13 cellular contexts compared by ENCODE assay signal in genomic region chr11:134266841-134267251, GRCh38. TPM values are rescaled to one million over a fixed set of nuclear protein-coding genes. Genes with fewer than 3 reads are reported as not detected.
A peak's percentile ranks its signal among the peaks of the same experiment; 100 is the strongest.
DNase-seq lines count a peak whose midpoint lies in the region; ATAC-seq and TF ChIP-seq lines count a peak whose summit lies in the region.
"Had no signal": no experiment of that assay in that cellular context is flagged by ENCODE, and none has a peak within 500 bp of the region (broad histone marks: within the 10 kb centered on the region; RNA-seq: fewer than 3 reads in every experiment).

No MANE protein-coding gene starts in this region.

- WGBS in prostate gland: 36% methylated on average over 3 of the region's 3 CpGs

- H3K4me2 ChIP-seq in fibroblast of lung (ENCODE audit: extremely low read depth, insufficient read depth, low read length): no peak overlapping the region
- H3K4me2 ChIP-seq: KMS-11 had no signal

- no peak overlapping the region for H3K4me3 ChIP-seq in fibroblast of lung (replicated peaks in 1 of 4; ENCODE audit: control extremely low read depth in 1 of 4, insufficient read depth in 1 of 4, low read depth in 3 of 4, low read length in 4 of 4)
- H3K4me3 ChIP-seq in prostate gland: no peak overlapping the region
- no peak overlapping the region for H3K4me3 ChIP-seq in dorsolateral prefrontal cortex
- H3K4me3 ChIP-seq: testis had no signal

- peaks cover 3% of the 10 kb centered on the region for H3K36me3 ChIP-seq in fibroblast of lung (ENCODE audit: control insufficient read depth, insufficient read depth, low read length)
- H3K36me3 ChIP-seq in prostate gland: no peaks in the 10 kb centered on the region

- H3K9me3 ChIP-seq in fibroblast of lung (ENCODE audit: control insufficient read depth, insufficient read depth, low read depth, low read length) (no peaks in the 10 kb centered on the region), prostate gland (no peaks in the 10 kb centered on the region)
- H3K9me3 ChIP-seq: testis had no signal

- TF ChIP-seq CTCF in fibroblast of lung (conservative IDR thresholded peaks at IDR 0.05 in 1 of 2, IDR thresholded peaks at IDR 0.05 in 1 of 2; ENCODE audit: low read depth in 1 of 2, low read length in 2 of 2): no peak
- no peak for TF ChIP-seq CTCF in prostate gland (IDR thresholded peaks at IDR 0.05)
- TF ChIP-seq CTCF in dorsolateral prefrontal cortex (IDR thresholded peaks at IDR 0.05 in 54 of 56, conservative IDR thresholded peaks at IDR 0.05 in 2 of 56; ENCODE audit: low read depth in 1 of 56, partially characterized antibody in 56 of 56): no peak

- DNase-seq in H4 (ENCODE audit: low spot score): peak; percentile 87
- DNase-seq in RPMI7951 (ENCODE audit: low read depth): peak; percentile 75
- peak; percentile 86 to 88 for DNase-seq in fibroblast of lung (ENCODE audit: low read depth in 2 of 2)
- peak; percentile 71 for DNase-seq in prostate gland (ENCODE audit: low spot score)
- no peak for DNase-seq in dorsolateral prefrontal cortex
- no peak for DNase-seq in cerebellum (ENCODE audit: low spot score)
- DNase-seq: activated naive CD4-positive, alpha-beta T cell treated with Interleukin-2 at 50 U/mL for 16 hours; NCI-H82; testis had no signal

- H3K79me2 ChIP-seq in fibroblast of lung (ENCODE audit: control insufficient read depth, insufficient read depth, low read length): no peaks in the 10 kb centered on the region

- H3K9ac ChIP-seq in fibroblast of lung (ENCODE audit: insufficient read depth, low read length): no peak overlapping the region
- H3K9ac ChIP-seq: KMS-11 had no signal

- no peak for TF ChIP-seq POLR2A in prostate gland (IDR thresholded peaks at IDR 0.05)

- H4K20me1 ChIP-seq in fibroblast of lung (ENCODE audit: control insufficient read depth, extremely low read depth, insufficient read depth, low read length): no peaks in the 10 kb centered on the region

- H3K27me3 ChIP-seq in fibroblast of lung (ENCODE audit: control insufficient read depth, insufficient read depth, low read length) (peaks cover 1% of the 10 kb centered on the region), prostate gland (replicated peaks; ENCODE audit: insufficient read depth) (no peaks in the 10 kb centered on the region), dorsolateral prefrontal cortex (peaks cover 0 to 12% (median 0%) of the 10 kb centered on the region in 45 donors)
- H3K27me3 ChIP-seq: testis had no signal

- H3K4me1 ChIP-seq in fibroblast of lung (ENCODE audit: control insufficient read depth, extremely low read depth, insufficient read depth, low read length) (no peaks in the 10 kb centered on the region), prostate gland (replicated peaks) (peaks cover 12% of the 10 kb centered on the region)
- H3K4me1 ChIP-seq: testis had no signal

- H3K27ac ChIP-seq in fibroblast of lung (ENCODE audit: insufficient read depth, low read length): no peak overlapping the region
- peak overlapping the region; percentile 58 to 59 for H3K27ac ChIP-seq in prostate gland
- H3K27ac ChIP-seq in dorsolateral prefrontal cortex: no peak overlapping the region
- H3K27ac ChIP-seq: KMS-11, testis had no signal

- ATAC-seq in GM21825 (IDR thresholded peaks at IDR 0.05; ENCODE audit: unreplicated experiment) (no peak), HG03139 (IDR thresholded peaks at IDR 0.05; ENCODE audit: unreplicated experiment) (no peak)

- intact Hi-C loops in prostate gland (cut with DNase I) (no loop called here), dorsolateral prefrontal cortex (cut with DNase I) (no loop called here)

- no peak overlapping the region for H2AFZ ChIP-seq in fibroblast of lung (ENCODE audit: low read length)

RNA-seq across cellular contexts. Expression of gene GLB1L3, which starts 9.3 kb away (rescaled TPM):
- total RNA-seq in H4 (2014; rRNA removed; shearing (Covaris generic)): 1.6 and 1.7 TPM in 2 replicates
- not detected in 2 replicates for total RNA-seq in RPMI7951 (2014; rRNA removed; shearing (Covaris generic))
- not detected in 2 replicates for total RNA-seq in fibroblast of lung
- polyA plus RNA-seq in fibroblast of lung: not detected in 2 replicates
- not detected in 2 replicates for polyA plus RNA-seq in fibroblast of lung (2012)
- polyA minus RNA-seq in fibroblast of lung (ENCODE audit: low replicate concordance): not detected in 2 replicates
- 10 to 100 TPM in 1 of 2 donors, 1 to 10 TPM in 1; 7.8 to 14.5 TPM for total RNA-seq in prostate gland
- 10 to 100 TPM in 99 of 120 experiments, 1 to 10 TPM in 21; 5.3 to 26.4 (median 14.1) TPM for total RNA-seq in dorsolateral prefrontal cortex
- 0.45 TPM for total RNA-seq in cerebellum
- total RNA-seq: endothelial cell of umbilical vein had no signal
- polyA plus RNA-seq: endothelial cell of umbilical vein had no signal

RNA-seq across cellular contexts. Expression of gene ACAD8, which starts 13.5 kb away (rescaled TPM):
- total RNA-seq in H4 (2014; rRNA removed; shearing (Covaris generic)): 13.6 and 18.4 TPM in 2 replicates
- 20.3 and 21.6 TPM in 2 replicates for total RNA-seq in RPMI7951 (2014; rRNA removed; shearing (Covaris generic))
- total RNA-seq in fibroblast of lung (15.9 and 16.8 TPM in 2 replicates), prostate gland (10 to 100 TPM; 39.4 to 46.1 TPM), dorsolateral prefrontal cortex (10 to 100 TPM; 30.4 to 56.7 (median 43.4) TPM), cerebellum (22.8 TPM)
- 19.6 and 22.1 TPM in 2 replicates for polyA plus RNA-seq in fibroblast of lung
- polyA plus RNA-seq in fibroblast of lung (2012): 13.5 and 16.3 TPM in 2 replicates
- polyA minus RNA-seq in fibroblast of lung (ENCODE audit: low replicate concordance): 16.9 and 17.1 TPM in 2 replicates

RNA-seq across cellular contexts. Expression of gene THYN1, which starts 13.7 kb away (rescaled TPM):
- 96.7 and 107 TPM in 2 replicates for total RNA-seq in H4 (2014; rRNA removed; shearing (Covaris generic))
- total RNA-seq in RPMI7951 (2014; rRNA removed; shearing (Covaris generic)): 107 and 125 TPM in 2 replicates
- total RNA-seq in fibroblast of lung (78.1 and 88.7 TPM in 2 replicates), prostate gland (10 to 100 TPM; 48.5 to 59.7 TPM), dorsolateral prefrontal cortex (100 to 1,000 TPM in 3 of 120 experiments, 10 to 100 TPM in 117; 37.8 to 102 (median 75.3) TPM), cerebellum (24.6 TPM)
- polyA plus RNA-seq in fibroblast of lung: 54.9 and 58.7 TPM in 2 replicates
- 40.6 and 45.8 TPM in 2 replicates for polyA plus RNA-seq in fibroblast of lung (2012)
- 9.9 and 13.3 TPM in 2 replicates for polyA minus RNA-seq in fibroblast of lung (ENCODE audit: low replicate concordance)

RNA-seq across cellular contexts. Expression of gene VPS26B, which starts 42.4 kb away (rescaled TPM):
- 24.5 and 25.5 TPM in 2 replicates for total RNA-seq in H4 (2014; rRNA removed; shearing (Covaris generic))
- 31.8 and 37.5 TPM in 2 replicates for total RNA-seq in RPMI7951 (2014; rRNA removed; shearing (Covaris generic))
- total RNA-seq in fibroblast of lung: 36.7 and 44.3 TPM in 2 replicates
- 39.0 and 41.6 TPM in 2 replicates for polyA plus RNA-seq in fibroblast of lung
- 38.4 and 43.5 TPM in 2 replicates for polyA plus RNA-seq in fibroblast of lung (2012)
- polyA minus RNA-seq in fibroblast of lung (ENCODE audit: low replicate concordance): 117 TPM in 2 replicates
- 10 to 100 TPM; 67.6 to 80.8 TPM for total RNA-seq in prostate gland
- total RNA-seq in dorsolateral prefrontal cortex: 100 to 1,000 TPM in 20 of 120 experiments, 10 to 100 TPM in 100; 65.2 to 113 (median 90.6) TPM
- 66.1 TPM for total RNA-seq in cerebellum

RNA-seq across cellular contexts. Expression of gene NCAPD3, which starts 43.1 kb away (rescaled TPM):
- total RNA-seq in H4 (2014; rRNA removed; shearing (Covaris generic)): 19.7 and 26.5 TPM in 2 replicates
- 50.0 and 55.5 TPM in 2 replicates for total RNA-seq in RPMI7951 (2014; rRNA removed; shearing (Covaris generic))
- total RNA-seq in fibroblast of lung: 5.9 and 7.4 TPM in 2 replicates
- polyA plus RNA-seq in fibroblast of lung: 11.4 and 27.7 TPM in 2 replicates
- polyA plus RNA-seq in fibroblast of lung (2012): 9.3 and 20.3 TPM in 2 replicates
- 14.2 and 26.4 TPM in 2 replicates for polyA minus RNA-seq in fibroblast of lung (ENCODE audit: low replicate concordance)
- total RNA-seq in prostate gland: 10 to 100 TPM; 44.4 to 61.9 TPM
- total RNA-seq in dorsolateral prefrontal cortex: 10 to 100 TPM; 13.4 to 32.0 (median 21.2) TPM
- total RNA-seq in cerebellum: 26.4 TPM

Comparison
In these comparisons a context has a peak if more than half of its experiments do, and no peak if none do; other contexts are left out.
1. DNase-seq: peak in H4 (single experiment), RPMI7951 (single experiment), fibroblast of lung (2 of 2) and prostate gland (single experiment); none in dorsolateral prefrontal cortex (0 of 10) and cerebellum (single experiment).
2. H3K27ac ChIP-seq: peak in prostate gland (2 of 2); none in fibroblast of lung (single experiment) and dorsolateral prefrontal cortex (0 of 59).